1 cellular context compared by ENCODE assay signal in the genomic region with DNA sequence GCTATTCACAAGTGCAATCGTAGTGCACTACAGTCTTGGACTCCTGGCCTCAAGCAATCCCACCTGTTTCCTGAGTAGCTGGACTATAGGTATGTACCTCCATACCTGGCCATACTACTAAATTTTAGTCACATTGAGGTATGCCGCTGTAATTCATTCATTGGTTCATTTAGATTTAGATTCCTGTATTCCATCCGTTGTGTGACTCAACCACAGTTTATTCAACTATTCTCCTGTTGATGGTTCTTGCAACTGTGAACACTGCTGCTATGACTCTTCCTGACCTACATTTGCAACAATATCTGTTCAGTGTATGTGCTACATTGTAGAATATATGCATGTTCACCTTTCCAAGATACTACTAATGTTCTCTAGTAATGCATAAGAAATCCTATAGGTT.
TF ChIP-seq lines count a peak whose summit lies in the region.

No MANE protein-coding gene starts in this region.

TF ChIP-seq in HepG2, 621 proteins besides CTCF, POLR2A, EP300 and RAD21:
- no peak for TF ChIP-seq KMT2B (CRISPR knock-in tag; IDR thresholded peaks at IDR 0.05)
- TF ChIP-seq, protein P1, sequence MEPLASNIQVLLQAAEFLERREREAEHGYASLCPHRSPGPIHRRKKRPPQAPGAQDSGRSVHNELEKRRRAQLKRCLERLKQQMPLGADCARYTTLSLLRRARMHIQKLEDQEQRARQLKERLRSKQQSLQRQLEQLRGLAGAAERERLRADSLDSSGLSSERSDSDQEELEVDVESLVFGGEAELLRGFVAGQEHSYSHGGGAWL (CRISPR knock-in tag; IDR thresholded peaks at IDR 0.05) = no peak
- TF ChIP-seq ZNF839 (CRISPR knock-in tag; IDR thresholded peaks at IDR 0.05; ENCODE audit: borderline replicate concordance) = no peak
- TF ChIP-seq SP5 (CRISPR knock-in tag; IDR thresholded peaks at IDR 0.05; ENCODE audit: borderline replicate concordance, low read depth) = no peak
- no peak for TF ChIP-seq TOPORS (CRISPR knock-in tag; IDR thresholded peaks at IDR 0.05)
- TF ChIP-seq ZSCAN21 (CRISPR knock-in tag; IDR thresholded peaks at IDR 0.05; ENCODE audit: borderline replicate concordance) = no peak
- TF ChIP-seq GATA4 (IDR thresholded peaks at IDR 0.05; ENCODE audit: borderline replicate concordance, low read depth) = no peak
- TF ChIP-seq CEBPG (CRISPR knock-in tag; IDR thresholded peaks at IDR 0.05) = no peak
- TF ChIP-seq, protein P2, sequence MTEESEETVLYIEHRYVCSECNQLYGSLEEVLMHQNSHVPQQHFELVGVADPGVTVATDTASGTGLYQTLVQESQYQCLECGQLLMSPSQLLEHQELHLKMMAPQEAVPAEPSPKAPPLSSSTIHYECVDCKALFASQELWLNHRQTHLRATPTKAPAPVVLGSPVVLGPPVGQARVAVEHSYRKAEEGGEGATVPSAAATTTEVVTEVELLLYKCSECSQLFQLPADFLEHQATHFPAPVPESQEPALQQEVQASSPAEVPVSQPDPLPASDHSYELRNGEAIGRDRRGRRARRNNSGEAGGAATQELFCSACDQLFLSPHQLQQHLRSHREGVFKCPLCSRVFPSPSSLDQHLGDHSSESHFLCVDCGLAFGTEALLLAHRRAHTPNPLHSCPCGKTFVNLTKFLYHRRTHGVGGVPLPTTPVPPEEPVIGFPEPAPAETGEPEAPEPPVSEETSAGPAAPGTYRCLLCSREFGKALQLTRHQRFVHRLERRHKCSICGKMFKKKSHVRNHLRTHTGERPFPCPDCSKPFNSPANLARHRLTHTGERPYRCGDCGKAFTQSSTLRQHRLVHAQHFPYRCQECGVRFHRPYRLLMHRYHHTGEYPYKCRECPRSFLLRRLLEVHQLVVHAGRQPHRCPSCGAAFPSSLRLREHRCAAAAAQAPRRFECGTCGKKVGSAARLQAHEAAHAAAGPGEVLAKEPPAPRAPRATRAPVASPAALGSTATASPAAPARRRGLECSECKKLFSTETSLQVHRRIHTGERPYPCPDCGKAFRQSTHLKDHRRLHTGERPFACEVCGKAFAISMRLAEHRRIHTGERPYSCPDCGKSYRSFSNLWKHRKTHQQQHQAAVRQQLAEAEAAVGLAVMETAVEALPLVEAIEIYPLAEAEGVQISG (CRISPR knock-in tag; IDR thresholded peaks at IDR 0.05) = no peak
TF ChIP-seq in HepG2: peak in this region for 0.
